In the genomic region with DNA sequence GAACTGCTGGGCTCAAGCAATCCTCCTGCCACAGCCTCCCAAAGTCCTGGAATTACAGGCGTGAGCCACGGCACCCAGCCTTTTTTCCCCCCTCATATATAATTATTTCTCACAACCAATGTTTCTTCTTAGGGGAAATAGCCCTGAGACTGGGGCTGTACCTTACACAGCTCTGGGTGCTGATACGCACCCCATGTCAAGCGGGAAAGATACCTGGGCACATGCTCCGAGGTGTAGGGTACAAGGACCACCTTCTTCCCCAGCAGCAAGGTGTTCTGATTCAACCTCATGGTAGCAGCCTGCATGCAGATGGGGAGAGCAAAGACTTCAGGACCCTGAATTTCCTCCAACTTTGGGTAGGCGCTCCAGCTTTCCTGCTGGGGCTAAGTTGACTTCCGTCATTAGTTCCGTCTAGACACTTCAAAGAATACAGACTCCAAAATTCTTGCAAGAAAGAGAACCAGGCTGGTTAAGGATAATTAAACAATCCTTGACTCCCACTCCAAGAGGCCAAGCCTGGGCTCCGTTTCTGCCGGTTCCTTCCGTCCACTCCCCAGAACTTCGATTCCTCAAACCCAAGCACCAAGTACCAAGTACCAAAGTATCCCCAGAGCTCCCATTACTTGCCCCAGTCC, we compare ENCODE assay signal across 8 cellular contexts. TPM values are rescaled to one million over a fixed set of nuclear protein-coding genes. Genes with fewer than 3 reads are reported as not detected.
DNase-seq lines count a peak whose midpoint lies in the region; ATAC-seq, FAIRE-seq and TF ChIP-seq lines count a peak whose summit lies in the region.

No MANE protein-coding gene starts in this region.

- peaks cover 53% of the 10 kb centered on the region for H3K36me3 Mint-ChIP-seq in Calu3 (ENCODE audit: insufficient read depth, unreplicated experiment)

- H3F3A ChIP-seq in PC-9 (ENCODE audit: insufficient read depth, low read depth) = peaks cover 10% of the 10 kb centered on the region; the same call in 1 of the 2 replicates

- ATAC-seq in pancreas (no peak), HG02981 (IDR thresholded peaks at IDR 0.05; ENCODE audit: unreplicated experiment) (no peak), HG03520 (IDR thresholded peaks at IDR 0.05; ENCODE audit: unreplicated experiment) (no peak)

- intact Hi-C loops in Calu3 (cut with micrococcal nuclease; ENCODE audit: unreplicated experiment) (no loop called here), PC-9 (cut with micrococcal nuclease; ENCODE audit: unreplicated experiment) (loop anchor here (10.0 kb wide), 1 partner anchor 179 kb away; no protein-coding TSS in a partner anchor), pancreas (cut with DNase I) (no loop called here)

- POLR2A ChIA-PET in PC-9 (lab: Charles Lee; ENCODE audit: unreplicated experiment) = interaction anchor here (0.9 to 1.0 kb wide), 2 partner anchors 98 to 103 kb away, joined by 3 to 5 read pairs; no protein-coding TSS in a partner anchor

- peak overlapping the region; percentile 91 for H3K4me2 ChIP-seq in PC-9

- no peak for TF ChIP-seq CTCF in Calu3 (IDR thresholded peaks at IDR 0.05; ENCODE audit: unreplicated experiment)
- no peak for TF ChIP-seq CTCF in PC-9 (conservative IDR thresholded peaks at IDR 0.05)
- TF ChIP-seq CTCF in epithelial cell of proximal tubule (conservative IDR thresholded peaks at IDR 0.05; ENCODE audit: low read depth, low read length) = no peak
- no peak for TF ChIP-seq CTCF in pancreas (IDR thresholded peaks at IDR 0.05)

- peak overlapping the region; percentile 98 for H3K4me3 Mint-ChIP-seq in Calu3 (ENCODE audit: low read depth, unreplicated experiment)

- no peak for DNase-seq in Calu3
- no peak for DNase-seq in PC-9
- DNase-seq in epithelial cell of proximal tubule (ENCODE audit: low read depth) = no peak
- DNase-seq in pancreas = peak in 1 of 6 donors; percentile 13
- no peak for DNase-seq in NCI-H526 (lab: John Stamatoyannopoulos, UW)
- no peak for DNase-seq in cerebellar nuclear complex (lab: John Stamatoyannopoulos, UW)

- H3K4me1 ChIP-seq in PC-9 (replicated peaks; ENCODE audit: insufficient read depth) (peaks cover 16% of the 10 kb centered on the region), pancreas (peaks cover under 1 to 21% (median 15%) of the 10 kb centered on the region in 3 donors)

- no peaks in the 10 kb centered on the region for H3K9me3 Mint-ChIP-seq in Calu3 (ENCODE audit: low read depth, unreplicated experiment)

- BruUV-seq in Calu3 (replicated peaks; lab: Mats Ljungman, UMichigan) = TSS peak; percentile 80
- TSS peak; percentile 84 for BruUV-seq in PC-9 (replicated peaks; lab: Mats Ljungman, UMichigan)

- H3K27me3 ChIP-seq in PC-9 (ENCODE audit: insufficient read depth, low read depth) (no peaks in the 10 kb centered on the region), pancreas (no peaks in the 10 kb centered on the region)

- WGBS in pancreas, 2 donors = 31 to 33% methylated on average over 12 of the region's 12 CpGs

- H3K4me3 ChIP-seq in PC-9 (peak overlapping the region; percentile 58), epithelial cell of proximal tubule (ENCODE audit: low read depth, low read length) (peak overlapping the region; percentile 93), pancreas (peak overlapping the region; percentile 75 to 95 (median 80))

- H3K27ac ChIP-seq in PC-9 (0 out of 2 replicates have a peak overlapping the region, but pooled peaks have one; percentile 20), pancreas (peak overlapping the region in 2 of 4 donors; percentile 50 to 53)

- no peaks in the 10 kb centered on the region for H3K27me3 Mint-ChIP-seq in Calu3 (ENCODE audit: unreplicated experiment)

- H3K27ac Mint-ChIP-seq in Calu3 (ENCODE audit: unreplicated experiment) = peak overlapping the region; percentile 93

- CTCF ChIA-PET in Calu3 (lab: Charles Lee) = interaction anchor here (1.2 to 1.7 kb wide), 4 partner anchors 16 to 118 kb away, joined by 3 to 6 read pairs (median 4); no protein-coding TSS in a partner anchor
- CTCF ChIA-PET in PC-9 (lab: Charles Lee) = interaction anchor here (0.7 to 1.7 kb wide), 3 partner anchors 31 to 381 kb away, joined by 3 to 8 read pairs (median 6); no protein-coding TSS in a partner anchor

- 0 out of 2 replicates have a peak, but pooled peaks cover 5% of the 10 kb centered on the region for H3K36me3 ChIP-seq in PC-9 (ENCODE audit: low read depth)
- peaks cover 0 to 19% (median 7%) of the 10 kb centered on the region in 3 donors for H3K36me3 ChIP-seq in pancreas

- H3K4me1 Mint-ChIP-seq in Calu3 (ENCODE audit: low read depth, unreplicated experiment) = peaks cover 15% of the 10 kb centered on the region

- peak overlapping the region; percentile 81 for H2AFZ ChIP-seq in PC-9

- no peaks in the 10 kb centered on the region for H3K9me2 ChIP-seq in PC-9 (ENCODE audit: insufficient read depth)

- H3K79me2 ChIP-seq in PC-9 (ENCODE audit: low read depth) = peaks cover 24% of the 10 kb centered on the region

- H3K9me3 ChIP-seq in PC-9 (ENCODE audit: insufficient read depth, low read depth) = no peaks in the 10 kb centered on the region
- H3K9me3 ChIP-seq in pancreas = no peaks in the 10 kb centered on the region

- peaks cover 6% of the 10 kb centered on the region for H4K20me1 ChIP-seq in PC-9 (ENCODE audit: insufficient read depth)

- FAIRE-seq in pancreas (lab: Jason Lieb, UNC) = no peak

RNA-seq across cellular contexts. Expression of gene NAT9, which starts 0.6 kb away (rescaled TPM):
- total RNA-seq in Calu3 (2022) (66.5 and 74.7 TPM in 2 replicates), PC-9 (2021) (31.5 and 37.6 TPM in 2 replicates), epithelial cell of proximal tubule (18.2 and 24.5 TPM in 2 replicates), pancreas (10 to 100 TPM; 14.4 to 27.6 (median 22.4) TPM)
- 10 to 100 TPM; 38.3 to 38.5 TPM for polyA plus RNA-seq in pancreas

RNA-seq across cellular contexts. Expression of gene NHERF1, which starts 27.1 kb away (rescaled TPM):
- total RNA-seq in Calu3 (2022) (114 and 143 TPM in 2 replicates), PC-9 (2021) (83.6 and 105 TPM in 2 replicates), epithelial cell of proximal tubule (45.1 and 64.6 TPM in 2 replicates), pancreas (10 to 100 TPM; 40.1 to 78.5 (median 55.9) TPM)
- 10 to 100 TPM; 48.9 to 91.9 TPM for polyA plus RNA-seq in pancreas

RNA-seq across cellular contexts. Expression of gene RAB37, which starts 38.5 kb away (rescaled TPM):
- total RNA-seq in Calu3 (2022) (0.21 TPM in 1 of 2 replicates, not detected in the other), PC-9 (2021) (not detected in 2 replicates), epithelial cell of proximal tubule (0.14 TPM in 1 of 2 replicates, not detected in the other), pancreas (1 to 10 TPM in 3 of 6 donors, under 1 TPM in 3; 0.79 to 1.8 (median 1.2) TPM)
- 1 to 10 TPM; 1.3 to 3.1 TPM for polyA plus RNA-seq in pancreas
